Comparison of ENCODE assay signal across 19 cellular contexts in the genomic region with DNA sequence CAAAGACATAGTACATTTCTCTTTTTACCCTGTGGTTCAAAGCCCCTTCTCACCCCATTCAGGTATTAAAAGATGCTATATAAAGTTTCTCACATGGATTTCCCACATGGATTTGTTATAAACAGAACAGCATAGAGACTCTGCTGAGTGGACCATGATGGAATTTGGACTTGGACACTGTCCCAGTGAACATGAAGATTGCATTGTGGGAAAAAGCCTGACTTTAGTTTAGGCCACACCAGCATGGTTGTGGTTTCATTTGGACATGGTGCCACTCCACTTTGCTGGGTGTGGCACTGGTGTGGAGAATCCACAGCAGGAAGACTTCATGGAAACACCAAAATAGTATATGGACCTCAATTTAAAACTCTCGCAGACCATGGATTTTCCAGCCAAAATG.
DNase-seq lines count a peak whose midpoint lies in the region; ATAC-seq and TF ChIP-seq lines count a peak whose summit lies in the region.
"Had no signal": no experiment of that assay in that cellular context is flagged by ENCODE, and none has a peak within 500 bp of the region (broad histone marks: within the 10 kb centered on the region; RNA-seq: fewer than 3 reads in every experiment).

No MANE protein-coding gene starts in this region.

- H3K4me3 ChIP-seq in fibroblast of the aortic adventitia (ENCODE audit: low read depth, low read length) = no peak overlapping the region
- no peak overlapping the region for H3K4me3 ChIP-seq in retinal pigment epithelial cell (ENCODE audit: low read length)
- H3K4me3 ChIP-seq in prostate gland = no peak overlapping the region

- POLR2A ChIA-PET in activated CD4-positive, alpha-beta memory T cell treated with anti-CD3 and anti-CD28 coated beads, Interleukin-2, amount 10 ng/mL, durations not matched to agents 7 days and 5 days (lab: Charles Lee) = no interaction called here

- no peaks in the 10 kb centered on the region for H3K9me3 ChIP-seq in prostate gland

- CTCF ChIA-PET in activated CD4-positive, alpha-beta memory T cell treated with anti-CD3 and anti-CD28 coated beads, Interleukin-2, amount 10 ng/mL, durations not matched to agents 7 days and 5 days (lab: Charles Lee) = interaction anchor here (2.6 kb wide), 1 partner anchor 14 kb away, joined by 13 read pairs; no protein-coding TSS in a partner anchor

- no peak for TF ChIP-seq POLR2A in prostate gland (IDR thresholded peaks at IDR 0.05)

- intact Hi-C loops in prostate gland (cut with DNase I) = no loop called here

- H3K36me3 Mint-ChIP-seq in activated CD4-positive, alpha-beta memory T cell treated with anti-CD3 and anti-CD28 coated beads, Interleukin-2, amount 10 ng/mL, durations not matched to agents 7 days and 5 days (ENCODE audit: low read depth) = no peaks in the 10 kb centered on the region

- H3K27me3 ChIP-seq in prostate gland (replicated peaks; ENCODE audit: insufficient read depth) = no peaks in the 10 kb centered on the region

- H3K4me1 ChIP-seq in prostate gland (replicated peaks) = no peaks in the 10 kb centered on the region

- peak; percentile 27; the same call in 1 of the 3 replicates for ATAC-seq in SK-N-SH treated with all-trans-retinoic acid at 6 μM for 48 hours
- ATAC-seq in HG03280 (IDR thresholded peaks at IDR 0.05; ENCODE audit: unreplicated experiment) = no peak
- ATAC-seq: activated T-cell treated with anti-CD3 and anti-CD28 coated beads, Interleukin-2, amount 50 U/mL, for 72 hours had no signal

- DNase-seq in ELR (ENCODE audit: low read depth) (peak; percentile 43), fibroblast of the aortic adventitia (ENCODE audit: low read depth) (peak; percentile 77), retinal pigment epithelial cell (ENCODE audit: low read depth) (peak; percentile 17), prostate gland (ENCODE audit: low spot score) (no peak), NCI-H446 (lab: John Stamatoyannopoulos, UW) (no peak)
- DNase-seq in activated CD4-positive, alpha-beta memory T cell treated with anti-CD3 and anti-CD28 coated beads, Interleukin-2, amount 10 ng/mL, durations not matched to agents 7 days and 5 days = no peak
- DNase-seq: activated CD4-positive, alpha-beta T cell treated with anti-CD3 and anti-CD28 coated beads, Interleukin-2, amount 50 U/mL, for 1 hour; activated T-cell treated with anti-CD3 and anti-CD28 coated beads, Interleukin-2, amount 50 U/mL, for 72 hours; DND-41; effector memory CD4-positive, alpha-beta T cell; kidney; NCI-H1417; NCI-H69; RPMI8226; stimulated activated CD4-positive, alpha-beta T cell treated with anti-CD3 and anti-CD28 coated beads, Interleukin-2, amount 100 ng/mL, for 48 hours; T-helper 9 cell had no signal

- no peaks in the 10 kb centered on the region for H3K9me3 Mint-ChIP-seq in activated CD4-positive, alpha-beta memory T cell treated with anti-CD3 and anti-CD28 coated beads, Interleukin-2, amount 10 ng/mL, durations not matched to agents 7 days and 5 days
- H3K9me3 Mint-ChIP-seq: activated T-cell treated with anti-CD3 and anti-CD28 coated beads, Interleukin-2, amount 50 U/mL, for 72 hours; IgD-negative memory B cell had no signal

- H3K27ac ChIP-seq in prostate gland = no peak overlapping the region

- no peaks in the 10 kb centered on the region for H3K36me3 ChIP-seq in prostate gland

- H3K4me3 Mint-ChIP-seq in activated CD4-positive, alpha-beta memory T cell treated with anti-CD3 and anti-CD28 coated beads, Interleukin-2, amount 10 ng/mL, durations not matched to agents 7 days and 5 days = no peak overlapping the region
- H3K4me3 Mint-ChIP-seq: activated T-cell treated with anti-CD3 and anti-CD28 coated beads, Interleukin-2, amount 50 U/mL, for 72 hours had no signal

- peaks cover 7% of the 10 kb centered on the region for H3K4me1 Mint-ChIP-seq in activated CD4-positive, alpha-beta memory T cell treated with anti-CD3 and anti-CD28 coated beads, Interleukin-2, amount 10 ng/mL, durations not matched to agents 7 days and 5 days
- H3K4me1 Mint-ChIP-seq: IgD-negative memory B cell had no signal

- H3K27me3 Mint-ChIP-seq in activated CD4-positive, alpha-beta memory T cell treated with anti-CD3 and anti-CD28 coated beads, Interleukin-2, amount 10 ng/mL, durations not matched to agents 7 days and 5 days = no peaks in the 10 kb centered on the region
- H3K27me3 Mint-ChIP-seq: IgD-negative memory B cell had no signal

- WGBS in prostate gland = 93% methylated on average over 1 of the region's 1 CpG

- TF ChIP-seq CTCF in fibroblast of the aortic adventitia (IDR thresholded peaks at IDR 0.05; ENCODE audit: insufficient read depth, low read length) (no peak), retinal pigment epithelial cell (conservative IDR thresholded peaks at IDR 0.05; ENCODE audit: low read depth, low read length) (no peak), prostate gland (IDR thresholded peaks at IDR 0.05) (no peak)

- H3K27ac Mint-ChIP-seq in activated CD4-positive, alpha-beta memory T cell treated with anti-CD3 and anti-CD28 coated beads, Interleukin-2, amount 10 ng/mL, durations not matched to agents 7 days and 5 days = no peak overlapping the region
- H3K27ac Mint-ChIP-seq: activated T-cell treated with anti-CD3 and anti-CD28 coated beads, Interleukin-2, amount 50 U/mL, for 72 hours; IgD-negative memory B cell had no signal

TF ChIP-seq in SK-N-SH treated with all-trans-retinoic acid at 6 μM for 48 hours, 23 proteins besides CTCF, POLR2A, EP300 and RAD21 (continues in another document):
- TF ChIP-seq ESRRG (CRISPR knock-in tag; IDR thresholded peaks at IDR 0.05) (no peak), PPARA (CRISPR knock-in tag; IDR thresholded peaks at IDR 0.05; ENCODE audit: borderline replicate concordance) (no peak), RARB (CRISPR knock-in tag; IDR thresholded peaks at IDR 0.05) (no peak), ZC3H10 (CRISPR knock-in tag; IDR thresholded peaks at IDR 0.05) (no peak), BACH2 (CRISPR knock-in tag; IDR thresholded peaks at IDR 0.05; ENCODE audit: borderline replicate concordance) (no peak), TSHZ2 (CRISPR knock-in tag; IDR thresholded peaks at IDR 0.05) (no peak), SNAI2 (CRISPR knock-in tag; IDR thresholded peaks at IDR 0.05) (no peak), ISL1 (CRISPR knock-in tag; IDR thresholded peaks at IDR 0.05) (no peak), ZNF8 (CRISPR knock-in tag; IDR thresholded peaks at IDR 0.05) (no peak), TOX (CRISPR knock-in tag; IDR thresholded peaks at IDR 0.05; ENCODE audit: borderline replicate concordance) (no peak), GLIS3 (CRISPR knock-in tag; IDR thresholded peaks at IDR 0.05) (no peak), ZNF70 (CRISPR knock-in tag; IDR thresholded peaks at IDR 0.05) (no peak), TCF4 (CRISPR knock-in tag; IDR thresholded peaks at IDR 0.05; ENCODE audit: borderline replicate concordance) (no peak), ZFP3 (CRISPR knock-in tag; IDR thresholded peaks at IDR 0.05) (no peak), OSR1 (CRISPR knock-in tag; IDR thresholded peaks at IDR 0.05) (no peak), CSDC2 (CRISPR knock-in tag; IDR thresholded peaks at IDR 0.05) (no peak), CREB5 (CRISPR knock-in tag; IDR thresholded peaks at IDR 0.05; ENCODE audit: low read depth) (no peak), ARNTL (CRISPR knock-in tag; IDR thresholded peaks at IDR 0.05; ENCODE audit: borderline replicate concordance, low read depth) (no peak)

Comparison
In these comparisons a context has a peak if more than half of its experiments do, and no peak if none do; other contexts are left out.
1. DNase-seq: peak in ELR (single experiment), fibroblast of the aortic adventitia (single experiment) and retinal pigment epithelial cell (single experiment); none in prostate gland (single experiment), activated CD4-positive, alpha-beta memory T cell treated with anti-CD3 and anti-CD28 coated beads, Interleukin-2, amount 10 ng/mL, durations not matched to agents 7 days and 5 days (single experiment) and NCI-H446 (0 of 2).